Comparison of ENCODE assay signal across 8 cellular contexts in the genomic region with DNA sequence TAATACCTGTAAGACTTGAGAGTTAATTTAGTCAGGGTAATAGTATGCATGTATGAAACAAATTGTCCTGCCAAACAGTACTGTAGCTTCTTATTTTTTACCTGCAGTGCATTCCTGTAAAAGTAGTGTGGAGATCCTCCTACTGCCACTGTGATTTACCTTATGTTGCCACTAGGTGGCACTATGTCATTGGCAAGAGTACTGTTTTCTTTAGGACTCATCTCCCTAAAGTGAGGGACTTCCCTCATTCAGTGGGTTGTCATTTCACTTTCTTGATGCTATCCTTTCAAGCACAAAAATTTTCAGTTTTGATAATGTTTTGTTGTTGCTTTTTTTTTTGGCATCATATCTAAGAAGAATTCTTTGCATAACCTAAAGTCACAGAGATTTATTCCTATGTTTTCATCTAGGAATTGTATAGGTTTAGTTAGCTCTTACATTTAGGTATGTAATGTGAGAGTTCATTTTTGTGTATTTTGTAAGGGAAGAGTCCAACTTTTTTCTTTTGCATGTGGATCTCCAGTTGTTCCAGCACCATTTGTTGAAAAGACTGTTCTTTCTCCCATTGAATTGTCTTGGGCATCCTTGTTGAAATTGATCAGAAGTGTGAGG.
DNase-seq lines count a peak whose midpoint lies in the region; ATAC-seq and TF ChIP-seq lines count a peak whose summit lies in the region.

No MANE protein-coding gene starts in this region.

- in situ Hi-C loops in ACHN (cut with HindIII; ENCODE audit: low pct_ligation_motif_present, low pct_unique_long_range_greater_than_20kb, low sequenced_read_pairs): no loop called here

- peaks cover 17% of the 10 kb centered on the region for H3K79me1 ChIP-seq in mesendoderm (ENCODE audit: low read length)

- CTCF ChIA-PET in activated B cell treated with CpG ODN at 0.5 μM for 24 hours (lab: Charles Lee): interaction anchor here (0.7 to 4.1 kb wide), 13 partner anchors 10 to 189 kb away, joined by 3 to 16 read pairs (median 4); no protein-coding TSS in a partner anchor

- H3K79me2 ChIP-seq in mesendoderm (ENCODE audit: control insufficient read depth, insufficient read depth, low read length): peaks cover 35% of the 10 kb centered on the region

- no peak overlapping the region for H2AK5ac ChIP-seq in mesendoderm (ENCODE audit: low read length)

- no peaks in the 10 kb centered on the region for H3K27me3 ChIP-seq in mesendoderm (ENCODE audit: insufficient read depth, low read length, poor library complexity)

- DNase-seq in ACHN: peak; percentile 73
- peak; percentile 72 for DNase-seq in NCI-H2227 treated with DMSO at 0.1 percent for 48 hours (lab: John Stamatoyannopoulos, UW)
- DNase-seq in activated B cell treated with CpG ODN at 0.5 μM for 24 hours: no peak
- peak; percentile 61 for DNase-seq in effector CD4-positive, alpha-beta T cell
- DNase-seq in mesendoderm: peak; percentile 91

- peaks cover 5% of the 10 kb centered on the region for H3K4me1 ChIP-seq in mesendoderm (ENCODE audit: control insufficient read depth, low read depth, low read length)

- no peaks in the 10 kb centered on the region for H3K27me3 Mint-ChIP-seq in activated B cell treated with CpG ODN at 0.5 μM for 24 hours
- no peaks in the 10 kb centered on the region for H3K27me3 Mint-ChIP-seq in stimulated activated memory B cell treated with anti-CD40 and anti-IgM and Interleukin-4, amounts not matched to agents 10 μg/mL and 1 μg/mL and 100 μg/mL, for 72 hours

- H3K4ac ChIP-seq in mesendoderm (ENCODE audit: low read depth, low read length): no peak overlapping the region

- H4K5ac ChIP-seq in mesendoderm (ENCODE audit: low read length): no peak overlapping the region

- intact Hi-C loops in activated B cell treated with CpG ODN at 0.5 μM for 24 hours (cut with micrococcal nuclease): loop anchor here (1.0 to 10.0 kb wide), 5 partner anchors 19 to 354 kb away; no protein-coding TSS in a partner anchor

- H3K27ac ChIP-seq in mesendoderm (ENCODE audit: low read depth, low read length): no peak overlapping the region

- no peak overlapping the region for H3K4me2 ChIP-seq in mesendoderm (ENCODE audit: low read length)

- H2BK120ac ChIP-seq in mesendoderm (ENCODE audit: low read depth, low read length): no peak overlapping the region

- H3K27ac Mint-ChIP-seq in activated B cell treated with CpG ODN at 0.5 μM for 24 hours: peak overlapping the region; percentile 64
- no peak overlapping the region for H3K27ac Mint-ChIP-seq in stimulated activated memory B cell treated with anti-CD40 and anti-IgM and Interleukin-4, amounts not matched to agents 10 μg/mL and 1 μg/mL and 100 μg/mL, for 72 hours

- peaks cover 75% of the 10 kb centered on the region for H3K4me1 Mint-ChIP-seq in activated B cell treated with CpG ODN at 0.5 μM for 24 hours
- peaks cover 73% of the 10 kb centered on the region for H3K4me1 Mint-ChIP-seq in stimulated activated memory B cell treated with anti-CD40 and anti-IgM and Interleukin-4, amounts not matched to agents 10 μg/mL and 1 μg/mL and 100 μg/mL, for 72 hours

- H3K9me3 Mint-ChIP-seq in activated B cell treated with CpG ODN at 0.5 μM for 24 hours: no peaks in the 10 kb centered on the region
- H3K9me3 Mint-ChIP-seq in stimulated activated memory B cell treated with anti-CD40 and anti-IgM and Interleukin-4, amounts not matched to agents 10 μg/mL and 1 μg/mL and 100 μg/mL, for 72 hours: no peaks in the 10 kb centered on the region

- no peak overlapping the region for H3K4me3 ChIP-seq in mesendoderm (ENCODE audit: low read length)

- H2BK5ac ChIP-seq in mesendoderm (ENCODE audit: low read length): no peak overlapping the region

- H3K36me3 Mint-ChIP-seq in activated B cell treated with CpG ODN at 0.5 μM for 24 hours (ENCODE audit: low read depth): peaks cover 30% of the 10 kb centered on the region
- H3K36me3 Mint-ChIP-seq in stimulated activated memory B cell treated with anti-CD40 and anti-IgM and Interleukin-4, amounts not matched to agents 10 μg/mL and 1 μg/mL and 100 μg/mL, for 72 hours: peaks cover 16% of the 10 kb centered on the region

- no peak overlapping the region for H3K18ac ChIP-seq in mesendoderm (ENCODE audit: low read length)

- no peaks in the 10 kb centered on the region for H3K36me3 ChIP-seq in mesendoderm (ENCODE audit: control insufficient read depth, insufficient read depth, low read length)

- H3K4me3 Mint-ChIP-seq in activated B cell treated with CpG ODN at 0.5 μM for 24 hours: no peak overlapping the region
- H3K4me3 Mint-ChIP-seq in stimulated activated memory B cell treated with anti-CD40 and anti-IgM and Interleukin-4, amounts not matched to agents 10 μg/mL and 1 μg/mL and 100 μg/mL, for 72 hours: no peak overlapping the region

- ATAC-seq in GM18499 (IDR thresholded peaks at IDR 0.05; ENCODE audit: insufficient read depth, unreplicated experiment) (peak; percentile 40), HG03060 (IDR thresholded peaks at IDR 0.05; ENCODE audit: low read depth, unreplicated experiment) (peak; percentile 50), activated B cell treated with CpG ODN at 0.5 μM for 24 hours (ENCODE audit: low read depth) (peak; percentile 90)
- peak; percentile 78 for ATAC-seq in stimulated activated memory B cell treated with anti-CD40 and anti-IgM and Interleukin-4, amounts not matched to agents 10 μg/mL and 1 μg/mL and 100 μg/mL, for 72 hours

- no peak overlapping the region for H4K8ac ChIP-seq in mesendoderm (ENCODE audit: low read depth, low read length)

- no peak overlapping the region for H3K9ac ChIP-seq in mesendoderm (ENCODE audit: low read length)

- no peak overlapping the region for H2BK15ac ChIP-seq in mesendoderm (replicated peaks; ENCODE audit: low read depth)

- H3K56ac ChIP-seq in mesendoderm (ENCODE audit: low read length): no peak overlapping the region

- H3K23ac ChIP-seq in mesendoderm (ENCODE audit: low read length): no peak overlapping the region

- peak; percentile 72 for TF ChIP-seq CTCF in activated B cell treated with CpG ODN at 0.5 μM for 24 hours (IDR thresholded peaks at IDR 0.05)

- POLR2A ChIA-PET in activated B cell treated with CpG ODN at 0.5 μM for 24 hours (lab: Charles Lee): no interaction called here

Comparison
In these comparisons a context has a peak if more than half of its experiments do, and no peak if none do; other contexts are left out.
1. ATAC-seq: peak in every context shown above with its lines; median percentile 90 in activated B cell treated with CpG ODN at 0.5 μM for 24 hours; 78 in stimulated activated memory B cell treated with anti-CD40 and anti-IgM and Interleukin-4, amounts not matched to agents 10 μg/mL and 1 μg/mL and 100 μg/mL, for 72 hours; 50 in HG03060; 40 in GM18499.